In the genomic region with DNA sequence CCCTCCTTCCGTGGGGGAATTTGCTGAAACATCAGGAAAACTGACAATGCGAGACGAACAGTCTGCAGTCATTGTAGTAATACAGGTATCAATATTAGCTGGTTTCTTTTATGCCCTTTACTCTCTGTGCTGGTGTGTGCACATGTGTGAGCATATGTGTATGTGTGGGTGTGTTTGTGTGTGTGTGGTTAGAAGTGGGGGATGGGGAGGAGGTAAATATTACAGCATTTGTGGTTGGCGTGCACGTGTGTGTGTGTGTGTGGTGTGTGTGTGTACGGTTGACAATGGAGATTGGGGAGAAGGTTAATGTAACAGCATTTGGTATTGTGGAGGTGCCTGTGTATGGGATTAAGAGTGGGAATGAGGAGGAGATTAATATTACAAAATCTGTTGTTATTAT, we compare ENCODE assay signal across 27 cellular contexts.
"Had no signal": no experiment of that assay in that cellular context is flagged by ENCODE, and none has a peak within 500 bp of the region (broad histone marks: within the 10 kb centered on the region; RNA-seq: fewer than 3 reads in every experiment).

No MANE protein-coding gene starts in this region.

- H3K27ac ChIP-seq: colonic mucosa, esophagus muscularis mucosa, foreskin keratinocyte, heart right ventricle, left lung, neutrophil, parathyroid adenoma, prostate gland, right atrium auricular region, stomach, thyroid gland, vagina had no signal

- H2AFZ ChIP-seq: parathyroid adenoma had no signal

- H3K9me3 ChIP-seq: colonic mucosa, esophagus muscularis mucosa, heart right ventricle, left lung, neutrophil, prostate gland, right atrium auricular region, stomach, thyroid gland, vagina had no signal

- H3K36me3 Mint-ChIP-seq: naive thymus-derived CD8-positive, alpha-beta T cell; stimulated activated effector memory CD8-positive, alpha-beta T cell treated with anti-CD3 and anti-CD28 coated beads, Interleukin-12 subunit alpha, Interleukin-12 subunit beta, amount 100 ng/mL, for 72 hours had no signal

- H3K27me3 Mint-ChIP-seq: dendritic cell treated with granulocyte-macrophage colony-stimulating factor and Interleukin-4, amounts not matched to agents 40 ng/mL and 50 ng/mL, for 4 days had no signal

- H3K4me1 Mint-ChIP-seq: naive thymus-derived CD8-positive, alpha-beta T cell; stimulated activated effector memory CD8-positive, alpha-beta T cell treated with anti-CD3 and anti-CD28 coated beads, Interleukin-12 subunit alpha, Interleukin-12 subunit beta, amount 100 ng/mL, for 72 hours had no signal

- H3K27me3 ChIP-seq: colonic mucosa, esophagus muscularis mucosa, foreskin keratinocyte, left lung, neutrophil, right atrium auricular region, stomach, thyroid gland, vagina had no signal

- H3K4me3 Mint-ChIP-seq: dendritic cell treated with granulocyte-macrophage colony-stimulating factor and Interleukin-4, amounts not matched to agents 40 ng/mL and 50 ng/mL, for 4 days; naive thymus-derived CD8-positive, alpha-beta T cell; stimulated activated effector memory CD8-positive, alpha-beta T cell treated with anti-CD3 and anti-CD28 coated beads, Interleukin-12 subunit alpha, Interleukin-12 subunit beta, amount 100 ng/mL, for 72 hours had no signal

- H3K27ac Mint-ChIP-seq: dendritic cell treated with granulocyte-macrophage colony-stimulating factor and Interleukin-4, amounts not matched to agents 40 ng/mL and 50 ng/mL, for 4 days; naive thymus-derived CD8-positive, alpha-beta T cell; stimulated activated effector memory CD8-positive, alpha-beta T cell treated with anti-CD3 and anti-CD28 coated beads, Interleukin-12 subunit alpha, Interleukin-12 subunit beta, amount 100 ng/mL, for 72 hours had no signal

- H3K9ac ChIP-seq: parathyroid adenoma had no signal

- H3K4me1 ChIP-seq: colonic mucosa, esophagus muscularis mucosa, foreskin keratinocyte, heart right ventricle, left lung, parathyroid adenoma, prostate gland, right atrium auricular region, stomach, thyroid gland, vagina had no signal

- FAIRE-seq: endothelial cell of umbilical vein, islet of Langerhans had no signal

- H3K79me2 ChIP-seq: parathyroid adenoma had no signal

- H3K36me3 ChIP-seq: colonic mucosa, esophagus muscularis mucosa, heart right ventricle, left lung, neutrophil, prostate gland, right atrium auricular region, stomach, thyroid gland, vagina had no signal

- ATAC-seq: foreskin keratinocyte; heart right ventricle; left cardiac atrium; left lung; naive thymus-derived CD8-positive, alpha-beta T cell; sciatic nerve; stimulated activated effector memory CD8-positive, alpha-beta T cell treated with anti-CD3 and anti-CD28 coated beads, Interleukin-12 subunit alpha, Interleukin-12 subunit beta, amount 100 ng/mL, for 72 hours had no signal

- DNase-seq: colonic mucosa; effector CD8-positive, alpha-beta T cell; foreskin keratinocyte; glutamatergic neuron; heart right ventricle; hippocampal formation; left cardiac atrium; left lung; mammary epithelial cell; naive thymus-derived CD8-positive, alpha-beta T cell; stimulated activated CD4-positive, alpha-beta T cell treated with anti-CD3 and anti-CD28 coated beads, Interleukin-2, amount 100 ng/mL, for 24 hours; stimulated activated CD4-positive, alpha-beta T cell treated with anti-CD3 and anti-CD28 coated beads, Interleukin-4, amount 100 ng/mL, for 24 hours; stimulated activated naive CD4-positive, alpha-beta T cell treated with Interleukin-2 at 50 U/mL for 16 hours; stomach; thyroid gland; trophoblast cell had no signal

- H3K4me3 ChIP-seq: colonic mucosa, esophagus muscularis mucosa, heart right ventricle, left lung, prostate gland, right atrium auricular region, stomach, thyroid gland, vagina had no signal

- H3K9me3 Mint-ChIP-seq: dendritic cell treated with granulocyte-macrophage colony-stimulating factor and Interleukin-4, amounts not matched to agents 40 ng/mL and 50 ng/mL, for 4 days; naive thymus-derived CD8-positive, alpha-beta T cell; stimulated activated effector memory CD8-positive, alpha-beta T cell treated with anti-CD3 and anti-CD28 coated beads, Interleukin-12 subunit alpha, Interleukin-12 subunit beta, amount 100 ng/mL, for 72 hours had no signal
